In the genomic region with DNA sequence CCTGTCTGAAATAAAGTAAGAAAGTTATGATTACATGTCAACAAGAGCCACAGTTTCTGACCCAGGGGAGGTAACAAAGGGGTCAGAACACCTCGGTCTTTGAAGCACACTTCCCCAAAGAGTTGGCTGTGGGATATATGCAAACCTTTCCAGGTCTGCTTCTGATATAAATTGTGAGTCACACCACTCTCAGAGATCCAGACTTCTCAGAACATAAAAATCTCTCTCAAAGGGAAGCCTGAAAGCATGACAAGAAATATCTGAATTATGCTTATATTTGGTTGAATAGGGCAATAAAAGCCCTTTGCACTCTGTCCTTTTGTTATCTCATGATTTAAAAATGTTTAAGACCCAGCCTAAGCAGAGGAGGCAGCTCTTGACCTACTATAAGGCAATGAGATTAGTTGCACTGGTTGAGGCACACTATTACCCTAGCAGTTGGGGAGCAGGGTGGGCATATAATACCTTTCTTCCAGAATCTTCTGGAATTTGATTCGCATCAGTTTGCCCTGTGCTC, we compare ENCODE assay signal across 1 cellular context.
TF ChIP-seq lines count a peak whose summit lies in the region.

No MANE protein-coding gene starts in this region.

TF ChIP-seq in IMR-90, 13 proteins besides CTCF, POLR2A, EP300 and RAD21:
- TF ChIP-seq RFX5 (IDR thresholded peaks at IDR 0.05; ENCODE audit: low read depth, low read length) (no peak), NFE2L2 (IDR thresholded peaks at IDR 0.05; ENCODE audit: low read depth, low read length) (no peak), CHD1 (IDR thresholded peaks at IDR 0.05; ENCODE audit: low read depth, low read length) (no peak), MAZ (IDR thresholded peaks at IDR 0.05; ENCODE audit: borderline replicate concordance, low read depth, low read length) (no peak), FOS (IDR thresholded peaks at IDR 0.05; ENCODE audit: low read depth, low read length) (no peak), SMC3 (IDR thresholded peaks at IDR 0.05; ENCODE audit: low read depth, low read length) (no peak)
